In the genomic region with DNA sequence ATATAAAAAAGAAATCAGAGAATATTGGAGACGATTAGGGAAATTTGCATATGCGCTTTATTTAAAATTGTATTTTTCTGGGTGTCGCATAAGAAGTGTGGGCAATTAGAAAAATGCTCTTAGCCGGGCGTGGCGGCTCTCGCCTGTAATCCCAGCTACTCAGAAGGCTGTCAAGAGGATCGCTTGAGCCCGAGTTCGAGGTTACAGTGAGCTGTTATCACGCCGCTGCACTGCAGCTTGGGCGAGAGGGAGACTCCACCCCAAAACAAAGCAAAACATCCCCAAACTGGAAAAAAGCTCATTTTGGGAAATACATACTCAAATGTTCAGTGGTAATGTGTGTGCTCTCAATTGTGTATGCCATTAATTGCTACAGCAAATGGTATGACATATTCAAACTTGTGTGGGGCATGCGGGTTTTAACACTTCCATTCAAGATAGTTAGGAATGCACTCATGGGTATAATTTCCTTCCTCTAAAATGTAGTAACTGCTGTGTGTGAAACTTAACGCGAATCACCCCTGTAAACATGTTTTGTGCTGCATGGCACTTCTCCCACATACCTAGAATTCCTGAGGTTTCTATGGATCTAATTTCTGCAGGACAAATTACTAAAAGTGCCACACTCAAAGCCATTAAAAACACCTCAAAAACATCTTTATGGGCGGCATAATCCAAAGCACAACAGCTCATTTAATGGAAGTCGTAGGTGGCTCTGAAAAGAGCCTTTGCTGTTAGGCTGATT, we compare ENCODE assay signal across 3 cellular contexts.
TF ChIP-seq lines count a peak whose summit lies in the region.

No MANE protein-coding gene starts in this region.

TF ChIP-seq in IMR-90, 13 proteins besides CTCF, POLR2A, EP300 and RAD21:
- TF ChIP-seq CEBPB (IDR thresholded peaks at IDR 0.05; ENCODE audit: low read depth, low read length) (no peak), BHLHE40 (IDR thresholded peaks at IDR 0.05; ENCODE audit: low read depth, low read length) (no peak), RCOR1 (IDR thresholded peaks at IDR 0.05; ENCODE audit: insufficient replicate concordance, low read length) (no peak), FOS (IDR thresholded peaks at IDR 0.05; ENCODE audit: low read depth, low read length) (no peak), MAZ (IDR thresholded peaks at IDR 0.05; ENCODE audit: borderline replicate concordance, low read depth, low read length) (no peak), SMC3 (IDR thresholded peaks at IDR 0.05; ENCODE audit: low read depth, low read length) (no peak)
- TF ChIP-seq, protein P1, sequence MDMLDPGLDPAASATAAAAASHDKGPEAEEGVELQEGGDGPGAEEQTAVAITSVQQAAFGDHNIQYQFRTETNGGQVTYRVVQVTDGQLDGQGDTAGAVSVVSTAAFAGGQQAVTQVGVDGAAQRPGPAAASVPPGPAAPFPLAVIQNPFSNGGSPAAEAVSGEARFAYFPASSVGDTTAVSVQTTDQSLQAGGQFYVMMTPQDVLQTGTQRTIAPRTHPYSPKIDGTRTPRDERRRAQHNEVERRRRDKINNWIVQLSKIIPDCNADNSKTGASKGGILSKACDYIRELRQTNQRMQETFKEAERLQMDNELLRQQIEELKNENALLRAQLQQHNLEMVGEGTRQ (IDR thresholded peaks at IDR 0.05; ENCODE audit: low read depth, low read length): no peak
- TF ChIP-seq, protein P2, sequence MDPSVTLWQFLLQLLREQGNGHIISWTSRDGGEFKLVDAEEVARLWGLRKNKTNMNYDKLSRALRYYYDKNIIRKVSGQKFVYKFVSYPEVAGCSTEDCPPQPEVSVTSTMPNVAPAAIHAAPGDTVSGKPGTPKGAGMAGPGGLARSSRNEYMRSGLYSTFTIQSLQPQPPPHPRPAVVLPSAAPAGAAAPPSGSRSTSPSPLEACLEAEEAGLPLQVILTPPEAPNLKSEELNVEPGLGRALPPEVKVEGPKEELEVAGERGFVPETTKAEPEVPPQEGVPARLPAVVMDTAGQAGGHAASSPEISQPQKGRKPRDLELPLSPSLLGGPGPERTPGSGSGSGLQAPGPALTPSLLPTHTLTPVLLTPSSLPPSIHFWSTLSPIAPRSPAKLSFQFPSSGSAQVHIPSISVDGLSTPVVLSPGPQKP (IDR thresholded peaks at IDR 0.05; ENCODE audit: borderline replicate concordance, low read depth, low read length): no peak

TF ChIP-seq in WTC11, 78 proteins besides CTCF, POLR2A, EP300 and RAD21 (continues in another document):
- TF ChIP-seq HMGA2 (CRISPR knock-in tag; IDR thresholded peaks at IDR 0.05): no peak
- TF ChIP-seq, protein P3, sequence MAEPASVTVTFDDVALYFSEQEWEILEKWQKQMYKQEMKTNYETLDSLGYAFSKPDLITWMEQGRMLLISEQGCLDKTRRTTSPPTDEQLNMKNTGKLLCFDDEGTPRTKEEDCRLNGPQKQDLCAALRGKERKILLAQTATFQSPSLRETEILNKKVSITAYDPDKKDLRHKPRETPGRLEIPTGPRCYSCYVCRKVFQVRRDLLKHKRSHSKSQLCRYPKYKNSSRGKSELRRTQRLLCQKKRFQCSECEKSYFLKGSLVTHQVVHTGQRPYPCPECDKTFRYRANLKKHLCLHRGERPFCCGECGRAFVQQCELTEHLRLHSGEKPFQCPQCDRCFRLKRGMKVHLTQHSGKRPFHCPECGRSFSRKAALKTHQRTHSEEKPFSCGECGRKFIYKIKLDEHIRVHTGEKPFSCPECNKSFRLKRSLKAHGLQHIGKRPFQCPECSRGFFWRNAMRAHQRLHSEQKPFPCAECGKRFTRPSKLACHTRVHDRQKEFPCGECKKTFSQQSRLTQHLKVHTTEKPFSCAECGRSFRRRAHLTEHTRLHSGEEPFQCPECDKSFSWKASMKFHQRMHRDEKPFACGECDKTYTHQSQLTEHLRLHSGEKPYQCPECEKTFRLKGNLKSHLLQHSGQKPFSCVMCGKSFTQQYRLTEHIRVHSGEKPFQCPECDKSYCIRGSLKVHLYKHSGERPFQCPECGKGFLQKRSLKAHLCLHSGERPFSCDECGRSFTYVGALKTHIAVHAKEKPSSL (CRISPR knock-in tag; conservative IDR thresholded peaks at IDR 0.05): peak; percentile 82
- TF ChIP-seq, protein P4, sequence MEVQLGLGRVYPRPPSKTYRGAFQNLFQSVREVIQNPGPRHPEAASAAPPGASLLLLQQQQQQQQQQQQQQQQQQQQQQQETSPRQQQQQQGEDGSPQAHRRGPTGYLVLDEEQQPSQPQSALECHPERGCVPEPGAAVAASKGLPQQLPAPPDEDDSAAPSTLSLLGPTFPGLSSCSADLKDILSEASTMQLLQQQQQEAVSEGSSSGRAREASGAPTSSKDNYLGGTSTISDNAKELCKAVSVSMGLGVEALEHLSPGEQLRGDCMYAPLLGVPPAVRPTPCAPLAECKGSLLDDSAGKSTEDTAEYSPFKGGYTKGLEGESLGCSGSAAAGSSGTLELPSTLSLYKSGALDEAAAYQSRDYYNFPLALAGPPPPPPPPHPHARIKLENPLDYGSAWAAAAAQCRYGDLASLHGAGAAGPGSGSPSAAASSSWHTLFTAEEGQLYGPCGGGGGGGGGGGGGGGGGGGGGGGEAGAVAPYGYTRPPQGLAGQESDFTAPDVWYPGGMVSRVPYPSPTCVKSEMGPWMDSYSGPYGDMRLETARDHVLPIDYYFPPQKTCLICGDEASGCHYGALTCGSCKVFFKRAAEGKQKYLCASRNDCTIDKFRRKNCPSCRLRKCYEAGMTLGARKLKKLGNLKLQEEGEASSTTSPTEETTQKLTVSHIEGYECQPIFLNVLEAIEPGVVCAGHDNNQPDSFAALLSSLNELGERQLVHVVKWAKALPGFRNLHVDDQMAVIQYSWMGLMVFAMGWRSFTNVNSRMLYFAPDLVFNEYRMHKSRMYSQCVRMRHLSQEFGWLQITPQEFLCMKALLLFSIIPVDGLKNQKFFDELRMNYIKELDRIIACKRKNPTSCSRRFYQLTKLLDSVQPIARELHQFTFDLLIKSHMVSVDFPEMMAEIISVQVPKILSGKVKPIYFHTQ (CRISPR knock-in tag; IDR thresholded peaks at IDR 0.05): peak; percentile 72; the same call in 1 of the 2 replicates
- TF ChIP-seq JAZF1 (CRISPR knock-in tag; IDR thresholded peaks at IDR 0.05): no peak
- no peak for TF ChIP-seq NR2C2 (CRISPR knock-in tag; IDR thresholded peaks at IDR 0.05)
- TF ChIP-seq FOXP1 (CRISPR knock-in tag; IDR thresholded peaks at IDR 0.05; ENCODE audit: borderline replicate concordance): no peak
- TF ChIP-seq SMAD3 (CRISPR knock-in tag; IDR thresholded peaks at IDR 0.05; ENCODE audit: borderline replicate concordance): no peak
- no peak for TF ChIP-seq ELF4 (CRISPR knock-in tag; IDR thresholded peaks at IDR 0.05; ENCODE audit: low read depth)
- TF ChIP-seq TP53 (CRISPR knock-in tag; IDR thresholded peaks at IDR 0.05): no peak
- TF ChIP-seq NR1H2 (CRISPR knock-in tag; IDR thresholded peaks at IDR 0.05): no peak
- TF ChIP-seq TEAD1 (CRISPR knock-in tag; IDR thresholded peaks at IDR 0.05): no peak
- TF ChIP-seq, protein P1 (CRISPR knock-in tag; IDR thresholded peaks at IDR 0.05): no peak
- TF ChIP-seq, protein P5, sequence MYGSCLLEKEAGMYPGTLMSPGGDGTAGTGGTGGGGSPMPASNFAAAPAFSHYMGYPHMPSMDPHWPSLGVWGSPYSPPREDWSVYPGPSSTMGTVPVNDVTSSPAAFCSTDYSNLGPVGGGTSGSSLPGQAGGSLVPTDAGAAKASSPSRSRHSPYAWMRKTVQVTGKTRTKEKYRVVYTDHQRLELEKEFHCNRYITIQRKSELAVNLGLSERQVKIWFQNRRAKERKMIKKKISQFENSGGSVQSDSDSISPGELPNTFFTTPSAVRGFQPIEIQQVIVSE (CRISPR knock-in tag; IDR thresholded peaks at IDR 0.05; ENCODE audit: borderline replicate concordance): peak; percentile 87; the same call in 1 of the 2 replicates

TF ChIP-seq in neural cell, 6 proteins besides CTCF, POLR2A, EP300 and RAD21:
- TF ChIP-seq TAF1 (IDR thresholded peaks at IDR 0.05; ENCODE audit: low read depth) (no peak), EZH2 (IDR thresholded peaks at IDR 0.05; ENCODE audit: borderline replicate concordance, insufficient read depth, low read length, poor library complexity, severe bottlenecking) (no peak)
TF ChIP-seq in neural cell: peak in this region for 0.
